ENCODE assay signal across 8 cellular contexts in genomic region chr14:53953828-53954550, GRCh38. TPM values are rescaled to one million over a fixed set of nuclear protein-coding genes. Genes with fewer than 3 reads are reported as not detected.
DNase-seq lines count a peak whose midpoint lies in the region; ATAC-seq, FAIRE-seq and TF ChIP-seq lines count a peak whose summit lies in the region.

No MANE protein-coding gene starts in this region.

- DNase-seq in DMS79 (lab: John Stamatoyannopoulos, UW) (peak; percentile 48), astrocyte (ENCODE audit: low read depth) (peak; percentile 39), NCI-H2196 treated with DMSO at 0.1 percent for 48 hours (lab: John Stamatoyannopoulos, UW; ENCODE audit: unreplicated experiment) (no peak)
- no peak for DNase-seq in Jurkat, Clone E6-1 (ENCODE audit: low read depth, low spot score)

- H3K27ac ChIP-seq in astrocyte (ENCODE audit: low read depth, low read length) (peak overlapping the region; percentile 11), skin epidermis (peak overlapping the region in 20 of 21 experiments; percentile 48 to 89 (median 78))

- H2AFZ ChIP-seq in astrocyte (ENCODE audit: low read depth, low read length): peak overlapping the region; percentile 81

- H3K36me3 ChIP-seq in astrocyte (ENCODE audit: insufficient read depth, low read length) (no peaks in the 10 kb centered on the region), iPS-15b (ENCODE audit: control insufficient read depth, insufficient read depth, low read length) (no peaks in the 10 kb centered on the region)

- H3K36me3 Mint-ChIP-seq in astrocyte (ENCODE audit: low read depth, unreplicated experiment): peaks cover 14% of the 10 kb centered on the region

- FAIRE-seq in astrocyte (lab: Jason Lieb, UNC): no peak

- H3K27me3 ChIP-seq in astrocyte (ENCODE audit: insufficient read depth, low read length) (peaks cover 47% of the 10 kb centered on the region), iPS-15b (ENCODE audit: control insufficient read depth, insufficient read depth, low read length) (peaks cover 79% of the 10 kb centered on the region)

- peaks cover 42% of the 10 kb centered on the region for H3K27me3 Mint-ChIP-seq in astrocyte (ENCODE audit: low read depth, unreplicated experiment)

- peaks cover 8% of the 10 kb centered on the region for H3K79me2 ChIP-seq in astrocyte (ENCODE audit: insufficient read depth, low read length)

- H3K4me3 ChIP-seq in Jurkat, Clone E6-1 (ENCODE audit: low read length): peak overlapping the region; percentile 74
- H3K4me3 ChIP-seq in astrocyte (ENCODE audit: insufficient read depth, low read depth, low read length) (peak overlapping the region; percentile 69), iPS-15b (ENCODE audit: low read depth, low read length) (peak overlapping the region; percentile 76), skin epidermis (peak overlapping the region; percentile 37 to 51 (median 40))

- no peak for TF ChIP-seq CTCF in astrocyte (IDR thresholded peaks at IDR 0.05; ENCODE audit: insufficient read depth, low read depth, low read length)

- no peaks in the 10 kb centered on the region for H3K9me3 ChIP-seq in astrocyte (ENCODE audit: insufficient read depth, low read depth, low read length)
- H3K9me3 ChIP-seq in iPS-15b (ENCODE audit: control insufficient read depth, insufficient read depth, low read length): no peaks in the 10 kb centered on the region

- H3K9me3 Mint-ChIP-seq in astrocyte (ENCODE audit: unreplicated experiment): peaks cover 3% of the 10 kb centered on the region

- peak overlapping the region; percentile 89 for H3K4me2 ChIP-seq in astrocyte (ENCODE audit: low read length)

- H3K9ac ChIP-seq in astrocyte (ENCODE audit: low read length) (peak overlapping the region; percentile 71), iPS-15b (ENCODE audit: low read depth, low read length) (peak overlapping the region; percentile 65)

- peak overlapping the region; percentile 94 for H3K4me3 Mint-ChIP-seq in astrocyte (ENCODE audit: unreplicated experiment)

- H3K27ac Mint-ChIP-seq in astrocyte (ENCODE audit: unreplicated experiment): peak overlapping the region; percentile 72

- H3K4me1 Mint-ChIP-seq in astrocyte (ENCODE audit: low read depth, unreplicated experiment): peaks cover 10% of the 10 kb centered on the region

- H4K20me1 ChIP-seq in astrocyte (ENCODE audit: insufficient read depth, low read length): peaks cover 28% of the 10 kb centered on the region

- ATAC-seq in GM18861 (IDR thresholded peaks at IDR 0.05; ENCODE audit: unreplicated experiment): no peak
- ATAC-seq in HG02678 (IDR thresholded peaks at IDR 0.05; ENCODE audit: unreplicated experiment): no peak

- peaks cover 32% of the 10 kb centered on the region for H3K4me1 ChIP-seq in astrocyte (ENCODE audit: insufficient read depth, low read length)
- H3K4me1 ChIP-seq in iPS-15b (ENCODE audit: control insufficient read depth, insufficient read depth, low read length): peaks cover 19% of the 10 kb centered on the region

RNA-seq across cellular contexts. Expression of gene BMP4, which starts 2.6 kb away (rescaled TPM):
- 6.8 TPM for polyA plus RNA-seq in Jurkat, Clone E6-1 (2012; ENCODE audit: insufficient read depth, insufficient read length)
- 19.9 and 27.2 TPM in 2 replicates for total RNA-seq in astrocyte

Comparison
In these comparisons a context has a peak if more than half of its experiments do, and no peak if none do; other contexts are left out.
1. DNase-seq: peak in DMS79 (single experiment) and astrocyte (single experiment); none in Jurkat, Clone E6-1 (single experiment) and NCI-H2196 treated with DMSO at 0.1 percent for 48 hours (single experiment).
2. Peak in every context shown above with its lines, with median percentiles within 50 percentile points of each other: H3K4me3 ChIP-seq.